Comparison of ENCODE assay signal across 4 cellular contexts in genomic region chr4:160562661-160563060, GRCh38.
"Had no signal": no experiment of that assay in that cellular context is flagged by ENCODE, and none has a peak within 500 bp of the region (broad histone marks: within the 10 kb centered on the region; RNA-seq: fewer than 3 reads in every experiment).

No MANE protein-coding gene starts in this region.

- H3K4me3 Mint-ChIP-seq: GM23338, H9 had no signal

- H3K9me3 Mint-ChIP-seq: GM23338, H9 had no signal

- H3K4me3 ChIP-seq: GM23338 had no signal

- H3K4me1 Mint-ChIP-seq: GM23338, H9 had no signal

- DNase-seq: H9, HCEC 1CT, IMR-90 had no signal

- H3K27ac Mint-ChIP-seq: GM23338, H9 had no signal
